Comparison of ENCODE assay signal across 28 cellular contexts in the genomic region with DNA sequence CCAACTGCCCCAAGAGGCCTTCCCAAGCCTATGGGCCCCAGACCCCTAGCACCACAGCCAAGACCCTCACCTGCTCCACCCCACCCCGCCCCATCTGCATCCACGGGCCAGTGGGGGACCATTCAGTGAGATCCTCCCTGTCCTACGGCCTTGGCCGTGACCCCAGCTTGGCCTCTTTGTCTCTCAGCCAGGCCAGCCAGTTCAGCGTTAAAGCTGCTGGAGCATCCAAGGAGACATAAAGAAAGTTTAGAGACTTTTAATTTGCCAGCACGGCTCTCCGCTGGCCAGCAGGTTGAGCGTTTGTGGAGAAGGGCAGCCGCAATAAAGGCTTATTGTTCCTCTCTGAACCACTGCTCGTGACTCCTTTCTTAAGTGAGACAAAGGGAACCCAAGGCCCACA. TPM values are rescaled to one million over a fixed set of nuclear protein-coding genes. Genes with fewer than 3 reads are reported as not detected.
"Had no signal": no experiment of that assay in that cellular context is flagged by ENCODE, and none has a peak within 500 bp of the region (broad histone marks: within the 10 kb centered on the region; RNA-seq: fewer than 3 reads in every experiment).

No MANE protein-coding gene starts in this region.

- H3K4me3 ChIP-seq: gastrocnemius medialis, left lung, ovary, thoracic aorta, tibial nerve, upper lobe of right lung, uterus had no signal

- H3K27me3 ChIP-seq: gastrocnemius medialis, ovary, tibial nerve, upper lobe of right lung, uterus had no signal

- H3K9me3 Mint-ChIP-seq: effector memory CD8-positive, alpha-beta T cell; mesothelial cell of epicardium; naive thymus-derived CD4-positive, alpha-beta T cell; stimulated activated naive B cell treated with anti-CD40 and anti-IgM and Interleukin-4, amounts not matched to agents 10 μg/mL and 1 μg/mL and 100 μg/mL, for 72 hours; stimulated activated naive CD8-positive, alpha-beta T cell treated with anti-CD3 and anti-CD28 coated beads, Interleukin-15, Interleukin-2, amounts not matched to agents 100 ng/mL and 50 ng/mL, for 24 hours had no signal

- DNase-seq: caudate nucleus; cerebellar nuclear complex; cortex of kidney; effector memory CD8-positive, alpha-beta T cell; foreskin fibroblast; gastrocnemius medialis; head of caudate nucleus; mesenchymal stem cell; naive thymus-derived CD4-positive, alpha-beta T cell; nucleus accumbens; stimulated activated CD4-positive, alpha-beta T cell treated with anti-CD3 and anti-CD28 coated beads, Interleukin-4, amount 100 ng/mL, for 4 hours; stimulated activated naive B cell treated with anti-CD40 and anti-IgM and Interleukin-4, amounts not matched to agents 10 μg/mL and 1 μg/mL and 100 μg/mL, for 72 hours; uterus had no signal

- H3K4me3 Mint-ChIP-seq: effector memory CD8-positive, alpha-beta T cell; mesothelial cell of epicardium; naive thymus-derived CD4-positive, alpha-beta T cell; stimulated activated naive B cell treated with anti-CD40 and anti-IgM and Interleukin-4, amounts not matched to agents 10 μg/mL and 1 μg/mL and 100 μg/mL, for 72 hours; stimulated activated naive CD8-positive, alpha-beta T cell treated with anti-CD3 and anti-CD28 coated beads, Interleukin-15, Interleukin-2, amounts not matched to agents 100 ng/mL and 50 ng/mL, for 24 hours had no signal

- ATAC-seq: effector memory CD8-positive, alpha-beta T cell; esophagus mucosa; gastrocnemius medialis; left lung; naive thymus-derived CD4-positive, alpha-beta T cell; sciatic nerve; stimulated activated naive B cell treated with anti-CD40 and anti-IgM and Interleukin-4, amounts not matched to agents 10 μg/mL and 1 μg/mL and 100 μg/mL, for 72 hours; upper lobe of right lung had no signal

- H3K36me3 ChIP-seq: gastrocnemius medialis, left lung, ovary, thoracic aorta, tibial nerve, upper lobe of right lung, uterus had no signal

- H3K27me3 Mint-ChIP-seq: naive thymus-derived CD4-positive, alpha-beta T cell; stimulated activated naive B cell treated with anti-CD40 and anti-IgM and Interleukin-4, amounts not matched to agents 10 μg/mL and 1 μg/mL and 100 μg/mL, for 72 hours; stimulated activated naive CD8-positive, alpha-beta T cell treated with anti-CD3 and anti-CD28 coated beads, Interleukin-15, Interleukin-2, amounts not matched to agents 100 ng/mL and 50 ng/mL, for 24 hours had no signal

- H3K9me3 ChIP-seq: gastrocnemius medialis, left lung, ovary, thoracic aorta, tibial nerve, upper lobe of right lung, uterus had no signal

- H3K4me1 ChIP-seq: gastrocnemius medialis, left lung, tibial nerve, upper lobe of right lung, uterus had no signal

- FAIRE-seq: keratinocyte had no signal

- H3K27ac ChIP-seq: gastrocnemius medialis, left lung, ovary, thoracic aorta, tibial nerve, upper lobe of right lung, uterus had no signal

- H3K36me3 Mint-ChIP-seq: mesothelial cell of epicardium; naive thymus-derived CD4-positive, alpha-beta T cell; stimulated activated naive B cell treated with anti-CD40 and anti-IgM and Interleukin-4, amounts not matched to agents 10 μg/mL and 1 μg/mL and 100 μg/mL, for 72 hours had no signal

- H3K27ac Mint-ChIP-seq: effector memory CD8-positive, alpha-beta T cell; mesothelial cell of epicardium; naive thymus-derived CD4-positive, alpha-beta T cell; stimulated activated naive B cell treated with anti-CD40 and anti-IgM and Interleukin-4, amounts not matched to agents 10 μg/mL and 1 μg/mL and 100 μg/mL, for 72 hours; stimulated activated naive CD8-positive, alpha-beta T cell treated with anti-CD3 and anti-CD28 coated beads, Interleukin-15, Interleukin-2, amounts not matched to agents 100 ng/mL and 50 ng/mL, for 24 hours had no signal

- H3K4me1 Mint-ChIP-seq: stimulated activated naive B cell treated with anti-CD40 and anti-IgM and Interleukin-4, amounts not matched to agents 10 μg/mL and 1 μg/mL and 100 μg/mL, for 72 hours had no signal

RNA-seq across cellular contexts. Expression of gene LMO1, which starts 49.3 kb away (rescaled TPM):
- total RNA-seq: dermis microvascular lymphatic vessel endothelial cell; esophagus mucosa; left lung; lung microvascular endothelial cell; mucosa of gallbladder; naive thymus-derived CD4-positive, alpha-beta T cell; pulmonary artery endothelial cell; skeletal muscle tissue; thoracic aorta; tibial nerve; upper lobe of right lung; uterus had no signal
- polyA plus RNA-seq: naive thymus-derived CD4-positive, alpha-beta T cell had no signal
